ENCODE assay signal across 7 cellular contexts in the genomic region with DNA sequence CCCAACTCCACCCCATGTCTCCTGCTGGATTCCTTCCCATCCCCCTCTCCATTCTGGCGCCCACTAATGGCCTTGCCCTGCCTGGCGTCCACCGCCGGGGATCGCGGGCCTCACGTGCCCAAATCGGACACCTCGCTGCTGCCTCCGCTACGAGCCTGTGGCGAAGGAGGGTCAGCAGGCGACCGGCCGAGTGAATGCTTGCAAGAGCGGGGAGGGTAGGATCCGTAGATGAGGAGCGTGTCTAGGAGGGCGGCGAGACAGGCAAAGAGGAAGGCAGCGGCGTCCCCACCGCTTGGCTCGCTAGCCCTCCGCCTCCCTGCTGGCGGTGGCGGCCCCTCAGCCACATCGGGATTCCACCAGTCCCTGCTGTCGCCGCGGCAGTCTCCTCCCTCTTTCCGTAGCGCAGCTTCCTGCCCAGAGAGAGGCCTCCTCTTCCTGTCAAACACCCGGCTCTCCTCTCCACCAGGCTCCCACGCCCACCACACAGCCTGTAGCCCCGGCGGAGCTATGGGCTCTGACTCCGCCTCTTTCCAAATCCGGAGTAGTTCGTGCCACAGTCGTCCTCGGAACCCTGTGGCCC. TPM values are rescaled to one million over a fixed set of nuclear protein-coding genes. Genes with fewer than 3 reads are reported as not detected.
DNase-seq lines count a peak whose midpoint lies in the region; ATAC-seq and TF ChIP-seq lines count a peak whose summit lies in the region.

A gene (minus strand): TSS at position 387 of the 580 bp plus-strand sequence.

- WGBS in sigmoid colon, 2 donors = 0 to 1% methylated on average over 42 of the region's 42 CpGs

- no peak for TF ChIP-seq CTCF in astrocyte of the spinal cord (IDR thresholded peaks at IDR 0.05; ENCODE audit: low read depth, low read length)
- no peak for TF ChIP-seq CTCF in sigmoid colon (IDR thresholded peaks at IDR 0.05)

- TF ChIP-seq POLR2A in sigmoid colon (IDR thresholded peaks at IDR 0.05) = peak in 1 of 2 donors; percentile 38

- peak within 1 kb of the TSS; percentile 65 to 84 (median 78) for H3K27ac ChIP-seq in sigmoid colon

- TF ChIP-seq EP300 in sigmoid colon (IDR thresholded peaks at IDR 0.05) = no peak

- H3K9me3 ChIP-seq in sigmoid colon = no peaks in the 10 kb centered on the region

- in situ Hi-C loops in astrocyte of the spinal cord (cut with HindIII; ENCODE audit: low sequenced_read_pairs) = no loop called here

- H3K4me3 ChIP-seq in astrocyte of the spinal cord (ENCODE audit: low read depth, low read length) (peak within 1 kb of the TSS; percentile 65), sigmoid colon (peak within 1 kb of the TSS; percentile 50 to 60 (median 57))

- H3K4me1 ChIP-seq in sigmoid colon = no peaks in the 10 kb centered on the region

- intact Hi-C loops in sigmoid colon (cut with DNase I) = no loop called here

- H3K36me3 ChIP-seq in sigmoid colon = no peaks in the 10 kb centered on the region

- ATAC-seq in GM18502 (IDR thresholded peaks at IDR 0.05; ENCODE audit: poor library complexity, unreplicated experiment) (peak; percentile 100), HG02943 (IDR thresholded peaks at IDR 0.05; ENCODE audit: low read depth, unreplicated experiment) (peak; percentile 100)

- H3K27me3 ChIP-seq in sigmoid colon = no peaks in the 10 kb centered on the region

- DNase-seq in NCI-H2029 treated with DMSO at 0.1 percent for 48 hours (lab: John Stamatoyannopoulos, UW) (peak; percentile 7), T1000 (lab: John Stamatoyannopoulos, UW) (peak; percentile 73), astrocyte of the spinal cord (ENCODE audit: low read depth, low spot score) (peak; percentile 76), iPS DF 4.7 (ENCODE audit: extremely low read depth, low spot score) (peak; percentile 62), sigmoid colon (peak; percentile 90)

RNA-seq across cellular contexts. Expression of the gene that starts here (rescaled TPM):
- total RNA-seq in sigmoid colon = 10 to 100 TPM in 3 of 4 donors, 1 to 10 TPM in 1; 9.1 to 11.9 (median 10.4) TPM
- polyA plus RNA-seq in sigmoid colon = 10 to 100 TPM in 2 of 3 donors, 1 to 10 TPM in 1; 8.4 to 12.0 (median 12.0) TPM

Comparison
In these comparisons a context has a peak if more than half of its experiments do, and no peak if none do; other contexts are left out.
1. Peak in every context shown above with its lines: DNase-seq, ATAC-seq, H3K4me3 ChIP-seq and H3K27ac ChIP-seq.
2. DNase-seq: peak in every context shown above with its lines; median percentile 90 in sigmoid colon; 76 in astrocyte of the spinal cord; 73 in T1000; 62 in iPS DF 4.7; 7 in NCI-H2029 treated with DMSO at 0.1 percent for 48 hours.